In the genomic region with DNA sequence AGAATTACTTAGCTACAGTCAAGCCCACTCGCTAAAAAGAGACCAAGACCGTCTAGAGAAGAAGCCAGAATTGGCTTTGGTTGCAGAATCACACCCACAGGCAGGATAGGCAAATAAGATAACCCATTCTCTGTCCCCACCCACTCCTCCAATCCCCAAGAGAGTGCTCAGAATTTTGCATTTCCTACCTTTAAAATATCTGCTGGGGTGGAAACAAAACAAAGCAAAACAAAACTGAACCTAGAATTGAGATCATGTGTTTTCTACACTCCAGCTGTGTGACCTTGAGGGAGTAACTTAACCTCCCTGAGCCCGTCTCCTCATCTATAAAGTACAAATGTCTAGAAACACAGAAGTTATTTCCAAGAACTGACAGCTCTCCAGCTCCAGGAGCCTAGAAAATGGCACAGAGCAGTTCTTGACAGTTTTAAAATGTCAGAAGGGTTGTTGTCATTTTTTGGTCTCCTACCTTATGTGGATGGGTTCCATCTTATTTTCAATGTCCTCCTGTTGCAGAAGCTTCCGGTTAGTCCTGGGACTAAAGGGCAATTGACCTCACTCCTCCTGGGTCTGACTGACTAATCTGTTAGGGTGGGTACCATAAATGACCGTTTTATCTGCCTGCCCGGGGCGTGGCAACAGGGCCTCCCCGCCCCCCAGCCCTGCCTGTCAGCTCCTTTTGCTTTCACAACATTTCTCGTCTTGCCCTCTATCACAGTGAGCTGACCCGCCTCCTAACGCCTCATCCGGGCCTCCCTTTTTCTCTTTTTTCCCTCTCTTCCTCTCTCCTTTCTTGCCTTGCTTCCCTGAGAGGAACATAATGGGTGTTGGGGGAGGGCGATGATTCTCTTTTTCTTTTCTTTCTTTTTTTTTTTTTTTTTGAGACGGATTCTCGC, we compare ENCODE assay signal across 1 cellular context.
A peak's percentile ranks its signal among the peaks of the same experiment; 100 is the strongest.
TF ChIP-seq lines count a peak whose summit lies in the region.

No MANE protein-coding gene starts in this region.

TF ChIP-seq in HepG2, 621 proteins besides CTCF, POLR2A, EP300 and RAD21 (continued from another document and continues in another):
- TF ChIP-seq, protein P1, sequence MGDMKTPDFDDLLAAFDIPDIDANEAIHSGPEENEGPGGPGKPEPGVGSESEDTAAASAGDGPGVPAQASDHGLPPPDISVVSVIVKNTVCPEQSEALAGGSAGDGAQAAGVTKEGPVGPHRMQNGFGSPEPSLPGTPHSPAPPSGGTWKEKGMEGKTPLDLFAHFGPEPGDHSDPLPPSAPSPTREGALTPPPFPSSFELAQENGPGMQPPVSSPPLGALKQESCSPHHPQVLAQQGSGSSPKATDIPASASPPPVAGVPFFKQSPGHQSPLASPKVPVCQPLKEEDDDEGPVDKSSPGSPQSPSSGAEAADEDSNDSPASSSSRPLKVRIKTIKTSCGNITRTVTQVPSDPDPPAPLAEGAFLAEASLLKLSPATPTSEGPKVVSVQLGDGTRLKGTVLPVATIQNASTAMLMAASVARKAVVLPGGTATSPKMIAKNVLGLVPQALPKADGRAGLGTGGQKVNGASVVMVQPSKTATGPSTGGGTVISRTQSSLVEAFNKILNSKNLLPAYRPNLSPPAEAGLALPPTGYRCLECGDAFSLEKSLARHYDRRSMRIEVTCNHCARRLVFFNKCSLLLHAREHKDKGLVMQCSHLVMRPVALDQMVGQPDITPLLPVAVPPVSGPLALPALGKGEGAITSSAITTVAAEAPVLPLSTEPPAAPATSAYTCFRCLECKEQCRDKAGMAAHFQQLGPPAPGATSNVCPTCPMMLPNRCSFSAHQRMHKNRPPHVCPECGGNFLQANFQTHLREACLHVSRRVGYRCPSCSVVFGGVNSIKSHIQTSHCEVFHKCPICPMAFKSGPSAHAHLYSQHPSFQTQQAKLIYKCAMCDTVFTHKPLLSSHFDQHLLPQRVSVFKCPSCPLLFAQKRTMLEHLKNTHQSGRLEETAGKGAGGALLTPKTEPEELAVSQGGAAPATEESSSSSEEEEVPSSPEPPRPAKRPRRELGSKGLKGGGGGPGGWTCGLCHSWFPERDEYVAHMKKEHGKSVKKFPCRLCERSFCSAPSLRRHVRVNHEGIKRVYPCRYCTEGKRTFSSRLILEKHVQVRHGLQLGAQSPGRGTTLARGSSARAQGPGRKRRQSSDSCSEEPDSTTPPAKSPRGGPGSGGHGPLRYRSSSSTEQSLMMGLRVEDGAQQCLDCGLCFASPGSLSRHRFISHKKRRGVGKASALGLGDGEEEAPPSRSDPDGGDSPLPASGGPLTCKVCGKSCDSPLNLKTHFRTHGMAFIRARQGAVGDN (CRISPR knock-in tag; IDR thresholded peaks at IDR 0.05): peak; percentile 40
- TF ChIP-seq ELF3 (CRISPR knock-in tag; IDR thresholded peaks at IDR 0.05) (peak; percentile 51; the same call in 1 of the 2 replicates), PPARG (CRISPR knock-in tag; conservative IDR thresholded peaks at IDR 0.05) (peak; percentile 33; the same call in 1 of the 2 replicates), SRSF1 (optimal IDR thresholded peaks at IDR 0.05; ENCODE audit: low read depth, low read length) (no peak), SOX13 (IDR thresholded peaks at IDR 0.05) (no peak), SOX13 (CRISPR knock-in tag; conservative IDR thresholded peaks at IDR 0.05 in 1 of 2, IDR thresholded peaks at IDR 0.05 in 1 of 2) (peak in 1 of 2 experiments; percentile 34; a peak in 1 of 4 replicates), HDAC1 (CRISPR knock-in tag; IDR thresholded peaks at IDR 0.05) (peak; percentile 56), ZNF235 (CRISPR knock-in tag; IDR thresholded peaks at IDR 0.05; ENCODE audit: borderline replicate concordance) (no peak), MIER3 (CRISPR knock-in tag; IDR thresholded peaks at IDR 0.05; ENCODE audit: borderline replicate concordance) (no peak), TCF7 (IDR thresholded peaks at IDR 0.05; ENCODE audit: low read depth) (no peak), XRCC5 (optimal IDR thresholded peaks at IDR 0.05; ENCODE audit: low read length) (peak; percentile 76), ZMYM3 (CRISPR knock-in tag; IDR thresholded peaks at IDR 0.05) (peak; percentile 91), YEATS2 (CRISPR knock-in tag; IDR thresholded peaks at IDR 0.05; ENCODE audit: borderline replicate concordance) (peak; percentile 33; the same call in 1 of the 2 replicates), ZNF331 (CRISPR knock-in tag; IDR thresholded peaks at IDR 0.05) (0 out of 2 replicates have a peak, but pooled peaks have one; percentile 10), SALL1 (CRISPR knock-in tag; IDR thresholded peaks at IDR 0.05) (peak; percentile 63; the same call in 1 of the 2 replicates), HNF4A (CRISPR knock-in tag; IDR thresholded peaks at IDR 0.05) (peak; percentile 53), ZNF768 (CRISPR knock-in tag; IDR thresholded peaks at IDR 0.05) (peak; percentile 83; the same call in 1 of the 2 replicates), ISX (CRISPR knock-in tag; conservative IDR thresholded peaks at IDR 0.05) (no peak), GABPB1 (CRISPR knock-in tag; IDR thresholded peaks at IDR 0.05) (peak; percentile 44; the same call in 1 of the 2 replicates), KLF9 (CRISPR knock-in tag; IDR thresholded peaks at IDR 0.05; ENCODE audit: low read depth) (no peak), RARA (CRISPR knock-in tag; IDR thresholded peaks at IDR 0.05) (0 out of 2 replicates have a peak, but pooled peaks have one; percentile 10), MAFK (conservative IDR thresholded peaks at IDR 0.05 in 1 of 2, IDR thresholded peaks at IDR 0.05 in 1 of 2; ENCODE audit: low read length in 2 of 2) (no peak), RXRB (CRISPR knock-in tag; IDR thresholded peaks at IDR 0.05; ENCODE audit: borderline replicate concordance) (peak; percentile 61), SAP130 (CRISPR knock-in tag; IDR thresholded peaks at IDR 0.05; ENCODE audit: low read depth) (peak; percentile 53; the same call in 1 of the 2 replicates), ZNF644 (CRISPR knock-in tag; IDR thresholded peaks at IDR 0.05; ENCODE audit: low read depth) (peak; percentile 40; the same call in 1 of the 2 replicates)
- TF ChIP-seq, protein P2, sequence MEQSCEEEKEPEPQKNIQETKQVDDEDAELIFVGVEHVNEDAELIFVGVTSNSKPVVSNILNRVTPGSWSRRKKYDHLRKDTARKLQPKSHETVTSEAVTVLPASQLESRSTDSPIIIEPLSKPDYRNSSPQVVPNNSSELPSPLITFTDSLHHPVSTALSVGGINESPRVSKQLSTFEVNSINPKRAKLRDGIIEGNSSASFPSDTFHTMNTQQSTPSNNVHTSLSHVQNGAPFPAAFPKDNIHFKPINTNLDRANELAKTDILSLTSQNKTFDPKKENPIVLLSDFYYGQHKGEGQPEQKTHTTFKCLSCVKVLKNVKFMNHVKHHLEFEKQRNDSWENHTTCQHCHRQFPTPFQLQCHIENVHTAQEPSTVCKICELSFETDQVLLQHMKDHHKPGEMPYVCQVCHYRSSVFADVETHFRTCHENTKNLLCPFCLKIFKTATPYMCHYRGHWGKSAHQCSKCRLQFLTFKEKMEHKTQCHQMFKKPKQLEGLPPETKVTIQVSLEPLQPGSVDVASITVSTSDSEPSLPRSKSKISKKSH (CRISPR knock-in tag; IDR thresholded peaks at IDR 0.05; ENCODE audit: borderline replicate concordance): no peak
- TF ChIP-seq, protein P3, sequence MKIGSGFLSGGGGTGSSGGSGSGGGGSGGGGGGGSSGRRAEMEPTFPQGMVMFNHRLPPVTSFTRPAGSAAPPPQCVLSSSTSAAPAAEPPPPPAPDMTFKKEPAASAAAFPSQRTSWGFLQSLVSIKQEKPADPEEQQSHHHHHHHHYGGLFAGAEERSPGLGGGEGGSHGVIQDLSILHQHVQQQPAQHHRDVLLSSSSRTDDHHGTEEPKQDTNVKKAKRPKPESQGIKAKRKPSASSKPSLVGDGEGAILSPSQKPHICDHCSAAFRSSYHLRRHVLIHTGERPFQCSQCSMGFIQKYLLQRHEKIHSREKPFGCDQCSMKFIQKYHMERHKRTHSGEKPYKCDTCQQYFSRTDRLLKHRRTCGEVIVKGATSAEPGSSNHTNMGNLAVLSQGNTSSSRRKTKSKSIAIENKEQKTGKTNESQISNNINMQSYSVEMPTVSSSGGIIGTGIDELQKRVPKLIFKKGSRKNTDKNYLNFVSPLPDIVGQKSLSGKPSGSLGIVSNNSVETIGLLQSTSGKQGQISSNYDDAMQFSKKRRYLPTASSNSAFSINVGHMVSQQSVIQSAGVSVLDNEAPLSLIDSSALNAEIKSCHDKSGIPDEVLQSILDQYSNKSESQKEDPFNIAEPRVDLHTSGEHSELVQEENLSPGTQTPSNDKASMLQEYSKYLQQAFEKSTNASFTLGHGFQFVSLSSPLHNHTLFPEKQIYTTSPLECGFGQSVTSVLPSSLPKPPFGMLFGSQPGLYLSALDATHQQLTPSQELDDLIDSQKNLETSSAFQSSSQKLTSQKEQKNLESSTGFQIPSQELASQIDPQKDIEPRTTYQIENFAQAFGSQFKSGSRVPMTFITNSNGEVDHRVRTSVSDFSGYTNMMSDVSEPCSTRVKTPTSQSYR (CRISPR knock-in tag; IDR thresholded peaks at IDR 0.05; ENCODE audit: borderline replicate concordance): 0 out of 2 replicates have a peak, but pooled peaks have one; percentile 49
- TF ChIP-seq, protein P4, sequence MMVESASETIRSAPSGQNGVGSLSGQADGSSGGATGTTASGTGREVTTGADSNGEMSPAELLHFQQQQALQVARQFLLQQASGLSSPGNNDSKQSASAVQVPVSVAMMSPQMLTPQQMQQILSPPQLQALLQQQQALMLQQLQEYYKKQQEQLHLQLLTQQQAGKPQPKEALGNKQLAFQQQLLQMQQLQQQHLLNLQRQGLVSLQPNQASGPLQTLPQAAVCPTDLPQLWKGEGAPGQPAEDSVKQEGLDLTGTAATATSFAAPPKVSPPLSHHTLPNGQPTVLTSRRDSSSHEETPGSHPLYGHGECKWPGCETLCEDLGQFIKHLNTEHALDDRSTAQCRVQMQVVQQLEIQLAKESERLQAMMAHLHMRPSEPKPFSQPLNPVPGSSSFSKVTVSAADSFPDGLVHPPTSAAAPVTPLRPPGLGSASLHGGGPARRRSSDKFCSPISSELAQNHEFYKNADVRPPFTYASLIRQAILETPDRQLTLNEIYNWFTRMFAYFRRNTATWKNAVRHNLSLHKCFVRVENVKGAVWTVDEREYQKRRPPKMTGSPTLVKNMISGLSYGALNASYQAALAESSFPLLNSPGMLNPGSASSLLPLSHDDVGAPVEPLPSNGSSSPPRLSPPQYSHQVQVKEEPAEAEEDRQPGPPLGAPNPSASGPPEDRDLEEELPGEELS (CRISPR knock-in tag; IDR thresholded peaks at IDR 0.05): peak; percentile 57; the same call in 1 of the 2 replicates
- TF ChIP-seq, protein P5, sequence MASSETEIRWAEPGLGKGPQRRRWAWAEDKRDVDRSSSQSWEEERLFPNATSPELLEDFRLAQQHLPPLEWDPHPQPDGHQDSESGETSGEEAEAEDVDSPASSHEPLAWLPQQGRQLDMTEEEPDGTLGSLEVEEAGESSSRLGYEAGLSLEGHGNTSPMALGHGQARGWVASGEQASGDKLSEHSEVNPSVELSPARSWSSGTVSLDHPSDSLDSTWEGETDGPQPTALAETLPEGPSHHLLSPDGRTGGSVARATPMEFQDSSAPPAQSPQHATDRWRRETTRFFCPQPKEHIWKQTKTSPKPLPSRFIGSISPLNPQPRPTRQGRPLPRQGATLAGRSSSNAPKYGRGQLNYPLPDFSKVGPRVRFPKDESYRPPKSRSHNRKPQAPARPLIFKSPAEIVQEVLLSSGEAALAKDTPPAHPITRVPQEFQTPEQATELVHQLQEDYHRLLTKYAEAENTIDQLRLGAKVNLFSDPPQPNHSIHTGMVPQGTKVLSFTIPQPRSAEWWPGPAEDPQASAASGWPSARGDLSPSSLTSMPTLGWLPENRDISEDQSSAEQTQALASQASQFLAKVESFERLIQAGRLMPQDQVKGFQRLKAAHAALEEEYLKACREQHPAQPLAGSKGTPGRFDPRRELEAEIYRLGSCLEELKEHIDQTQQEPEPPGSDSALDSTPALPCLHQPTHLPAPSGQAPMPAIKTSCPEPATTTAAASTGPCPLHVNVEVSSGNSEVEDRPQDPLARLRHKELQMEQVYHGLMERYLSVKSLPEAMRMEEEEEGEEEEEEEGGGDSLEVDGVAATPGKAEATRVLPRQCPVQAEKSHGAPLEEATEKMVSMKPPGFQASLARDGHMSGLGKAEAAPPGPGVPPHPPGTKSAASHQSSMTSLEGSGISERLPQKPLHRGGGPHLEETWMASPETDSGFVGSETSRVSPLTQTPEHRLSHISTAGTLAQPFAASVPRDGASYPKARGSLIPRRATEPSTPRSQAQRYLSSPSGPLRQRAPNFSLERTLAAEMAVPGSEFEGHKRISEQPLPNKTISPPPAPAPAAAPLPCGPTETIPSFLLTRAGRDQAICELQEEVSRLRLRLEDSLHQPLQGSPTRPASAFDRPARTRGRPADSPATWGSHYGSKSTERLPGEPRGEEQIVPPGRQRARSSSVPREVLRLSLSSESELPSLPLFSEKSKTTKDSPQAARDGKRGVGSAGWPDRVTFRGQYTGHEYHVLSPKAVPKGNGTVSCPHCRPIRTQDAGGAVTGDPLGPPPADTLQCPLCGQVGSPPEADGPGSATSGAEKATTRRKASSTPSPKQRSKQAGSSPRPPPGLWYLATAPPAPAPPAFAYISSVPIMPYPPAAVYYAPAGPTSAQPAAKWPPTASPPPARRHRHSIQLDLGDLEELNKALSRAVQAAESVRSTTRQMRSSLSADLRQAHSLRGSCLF (CRISPR knock-in tag; IDR thresholded peaks at IDR 0.05; ENCODE audit: borderline replicate concordance): no peak
- TF ChIP-seq, protein P6, sequence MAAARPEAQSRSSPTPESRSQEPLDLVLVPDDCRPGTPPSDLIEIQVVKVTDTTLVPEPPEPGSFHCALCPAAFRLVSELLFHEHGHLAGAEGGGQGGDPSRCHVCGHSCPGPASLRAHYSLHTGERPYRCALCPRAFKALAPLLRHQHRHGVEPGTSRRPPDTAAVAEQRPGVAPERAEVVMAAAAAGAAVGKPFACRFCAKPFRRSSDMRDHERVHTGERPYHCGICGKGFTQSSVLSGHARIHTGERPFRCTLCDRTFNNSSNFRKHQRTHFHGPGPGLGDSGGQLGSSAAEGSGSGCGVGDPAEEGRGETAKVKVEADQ (CRISPR knock-in tag; IDR thresholded peaks at IDR 0.05; ENCODE audit: borderline replicate concordance): no peak
- TF ChIP-seq, protein P7, sequence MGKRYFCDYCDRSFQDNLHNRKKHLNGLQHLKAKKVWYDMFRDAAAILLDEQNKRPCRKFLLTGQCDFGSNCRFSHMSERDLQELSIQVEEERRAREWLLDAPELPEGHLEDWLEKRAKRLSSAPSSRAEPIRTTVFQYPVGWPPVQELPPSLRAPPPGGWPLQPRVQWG (CRISPR knock-in tag; IDR thresholded peaks at IDR 0.05; ENCODE audit: borderline replicate concordance, low read depth): no peak
